ENCODE assay signal across 12 cellular contexts in the genomic region with DNA sequence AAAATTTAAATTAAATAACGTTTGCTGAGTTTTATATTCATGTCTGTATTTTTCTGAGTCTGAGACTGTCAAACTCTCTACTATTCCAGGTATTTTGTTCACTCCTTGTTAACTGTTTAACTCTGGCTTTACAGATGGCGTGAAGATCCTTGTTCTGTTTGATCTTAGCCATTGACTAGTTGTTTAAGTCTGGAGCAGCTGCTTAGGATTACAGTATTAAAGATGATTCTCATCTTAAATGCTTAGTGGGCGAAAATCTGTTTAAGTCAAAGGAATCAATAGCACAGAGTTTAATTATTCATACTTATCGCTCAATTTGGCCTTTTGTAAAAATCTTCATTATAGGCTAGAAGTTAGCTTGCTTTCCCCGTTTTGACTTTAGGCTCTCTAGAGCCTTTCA. TPM values are rescaled to one million over a fixed set of nuclear protein-coding genes. Genes with fewer than 3 reads are reported as not detected.
DNase-seq lines count a peak whose midpoint lies in the region; ATAC-seq and TF ChIP-seq lines count a peak whose summit lies in the region.
"Had no signal": no experiment of that assay in that cellular context is flagged by ENCODE, and none has a peak within 500 bp of the region (broad histone marks: within the 10 kb centered on the region; RNA-seq: fewer than 3 reads in every experiment).

No MANE protein-coding gene starts in this region.

- CTCF ChIA-PET in AG04450 (lab: Charles Lee) (interaction anchor here (1.7 kb wide), 1 partner anchor 105 kb away, joined by 6 read pairs; no protein-coding TSS in a partner anchor), Panc1 (lab: Charles Lee) (no interaction called here)

- TF ChIP-seq EP300 in ovary (IDR thresholded peaks at IDR 0.05) = no peak

- H3K4me3 ChIP-seq in AG04450 (ENCODE audit: low read depth, low read length) = peak overlapping the region; percentile 75
- peak overlapping the region in 1 of 2 experiments; percentile 84; a peak in 1 of 4 replicates for H3K4me3 ChIP-seq in Panc1 (ENCODE audit: low read depth in 2 of 2, low read length in 2 of 2)
- H3K4me3 ChIP-seq in fibroblast of mammary gland (ENCODE audit: control insufficient read depth, low read depth, low read length) = peak overlapping the region; percentile 71
- H3K4me3 ChIP-seq in ovary = peak overlapping the region; percentile 63

- DNase-seq in AG04450 (ENCODE audit: low read depth, low spot score) (no peak), Panc1 (ENCODE audit: low read depth, low spot score) (no peak), fibroblast of mammary gland (ENCODE audit: low read depth) (no peak), ovary (no peak), left colon (no peak), dermis blood vessel endothelial cell (no peak), AG20443 (ENCODE audit: low spot score) (no peak), erythroblast (lab: John Stamatoyannopoulos, UW) (no peak)
- DNase-seq: activated CD8-positive, alpha-beta T cell treated with anti-CD3 and anti-CD28 coated beads for 36 hours; GOT3; MM.1S; NCI-H510A treated with DMSO at 0.1 percent for 48 hours had no signal

- no peak for ATAC-seq in Panc1
- ATAC-seq in left colon = no peak
- ATAC-seq: activated CD8-positive, alpha-beta T cell treated with anti-CD3 and anti-CD28 coated beads for 36 hours had no signal

- H3K9me3 ChIP-seq in AG04450 (ENCODE audit: control insufficient read depth, insufficient read depth, low read length) = no peaks in the 10 kb centered on the region
- H3K9me3 ChIP-seq in Panc1 (ENCODE audit: control insufficient read depth, insufficient read depth, low read depth, low read length) = peaks cover 7% of the 10 kb centered on the region; the same call in 1 of the 2 replicates
- H3K9me3 ChIP-seq in ovary = no peaks in the 10 kb centered on the region

- in situ Hi-C loops in Panc1 (cut with HindIII; ENCODE audit: low pct_unique_long_range_greater_than_20kb, low sequenced_read_pairs) = no loop called here

- H3K4me1 ChIP-seq in Panc1 (ENCODE audit: control insufficient read depth, insufficient read depth, low read length) = peaks cover 26% of the 10 kb centered on the region
- no peaks in the 10 kb centered on the region for H3K4me1 ChIP-seq in ovary (ENCODE audit: insufficient read depth)

- POLR2A ChIA-PET in AG04450 (lab: Yijun Ruan, JAX) (no interaction called here), Panc1 (lab: Charles Lee) (interaction anchor here (0.6 kb wide), 1 partner anchor 163 kb away, joined by 3 read pairs; the partner anchor contains the start of gene LTV1)

- TF ChIP-seq CTCF in AG04450 (IDR thresholded peaks at IDR 0.05; ENCODE audit: low read depth, low read length) = no peak
- no peak for TF ChIP-seq CTCF in Panc1 (IDR thresholded peaks at IDR 0.05)
- TF ChIP-seq CTCF in fibroblast of mammary gland (conservative IDR thresholded peaks at IDR 0.05; ENCODE audit: control insufficient read depth, insufficient read depth, low read depth, low read length) = no peak
- TF ChIP-seq CTCF in ovary (IDR thresholded peaks at IDR 0.05) = no peak

- TF ChIP-seq POLR2A in ovary (IDR thresholded peaks at IDR 0.05) = no peak
- TF ChIP-seq POLR2A in erythroblast (IDR thresholded peaks at IDR 0.05; ENCODE audit: low read length) = no peak

- H3K27ac ChIP-seq in AG04450 (ENCODE audit: low read depth, low read length) (no peak overlapping the region), Panc1 (ENCODE audit: low read length) (peak overlapping the region; percentile 96), ovary (no peak overlapping the region)

- BruUV-seq in Panc1 (replicated peaks; lab: Mats Ljungman, UMichigan) = no TSS peak

- H3K36me3 ChIP-seq in Panc1 (ENCODE audit: control insufficient read depth, insufficient read depth, low read length) (peaks cover 2% of the 10 kb centered on the region; the same call in 1 of the 2 replicates), ovary (no peaks in the 10 kb centered on the region)

- H3K27me3 ChIP-seq in AG04450 (ENCODE audit: control insufficient read depth, insufficient read depth, low read length) = no peaks in the 10 kb centered on the region
- H3K27me3 ChIP-seq in Panc1 (ENCODE audit: control insufficient read depth, insufficient read depth, low read length) = no peaks in the 10 kb centered on the region
- no peaks in the 10 kb centered on the region for H3K27me3 ChIP-seq in ovary

- 31 to 40% (median 34%) methylated on average over 5 of the region's 5 CpGs for WGBS in ovary, 3 donors

- intact Hi-C loops in Panc1 (cut with micrococcal nuclease; ENCODE audit: unreplicated experiment) (no loop called here), ovary (cut with DNase I) (no loop called here), left colon (cut with DNase I, micrococcal nuclease) (no loop called here)

RNA-seq across cellular contexts. Expression of gene PHACTR2, which starts 2.4 kb away (rescaled TPM):
- polyA plus RNA-seq in AG04450 (2011; rRNA removed) = 26.8 and 38.0 TPM in 2 replicates
- 55.2 and 58.4 TPM in 2 replicates for polyA minus RNA-seq in AG04450 (2011; rRNA and poly(A)+ RNA removed)
- total RNA-seq in Panc1 (2021; ENCODE audit: unreplicated experiment) = 59.9 TPM
- polyA plus RNA-seq in Panc1 (2012; ENCODE audit: insufficient read length) = 9.2 TPM
- total RNA-seq in ovary = 10 to 100 TPM; 29.0 to 76.2 (median 47.9) TPM
- polyA plus RNA-seq in ovary = 10 to 100 TPM in 1 of 2 donors, 1 to 10 TPM in 1; 9.8 to 21.4 TPM
- total RNA-seq in left colon = 10 to 100 TPM; 50.3 to 54.4 TPM
- total RNA-seq in dermis blood vessel endothelial cell = 199 and 230 TPM in 2 replicates
